12 cellular contexts compared by ENCODE assay signal in genomic region chr19:43262697-43263096, GRCh38. TPM values are rescaled to one million over a fixed set of nuclear protein-coding genes. Genes with fewer than 3 reads are reported as not detected.
"Had no signal": no experiment of that assay in that cellular context is flagged by ENCODE, and none has a peak within 500 bp of the region (broad histone marks: within the 10 kb centered on the region; RNA-seq: fewer than 3 reads in every experiment).

No MANE protein-coding gene starts in this region.

RNA-seq across cellular contexts. Expression of gene PSG9, which starts 6.6 kb away (rescaled TPM):
- total RNA-seq: activated CD4-positive, alpha-beta memory T cell treated with anti-CD3 and anti-CD28 coated beads, Interleukin-2, amount 10 ng/mL, durations not matched to agents 7 days and 5 days; activated CD4-positive, alpha-beta T cell treated with anti-CD3 and anti-CD28 coated beads for 36 hours; activated CD4-positive, alpha-beta T cell treated with anti-CD3 and anti-CD28 coated beads, Interleukin-2, amount 10 ng/mL, durations not matched to agents 7 days and 5 days; activated CD8-positive, alpha-beta memory T cell treated with anti-CD3 and anti-CD28 coated beads, Interleukin-2, amount 10 ng/mL, durations not matched to agents 7 days and 5 days; activated CD8-positive, alpha-beta T cell treated with anti-CD3 and anti-CD28 coated beads, Interleukin-2, amount 10 ng/mL, durations not matched to agents 7 days and 5 days; activated naive CD8-positive, alpha-beta T cell treated with anti-CD3 and anti-CD28 coated beads, Interleukin-2, amount 10 ng/mL, durations not matched to agents 7 days and 5 days; activated T-helper 2 cell treated with anti-CD3 and anti-CD28 coated beads, Interferon-gamma antibody, Interleukin-2, Interleukin-4, amounts not matched to agents 10 μg/mL and 5 μg/mL and 100 μg/mL, durations not matched to agents 14 hours and 24 hours and 36 hours; ascending aorta; bronchial epithelial cell; cardiac muscle cell; cerebellum; WTC11 had no signal
- polyA plus RNA-seq: cardiac muscle cell had no signal

RNA-seq across cellular contexts. Expression of gene PSG4, which starts 57.3 kb away (rescaled TPM):
- total RNA-seq: activated CD4-positive, alpha-beta memory T cell treated with anti-CD3 and anti-CD28 coated beads, Interleukin-2, amount 10 ng/mL, durations not matched to agents 7 days and 5 days; activated CD4-positive, alpha-beta T cell treated with anti-CD3 and anti-CD28 coated beads for 36 hours; activated CD4-positive, alpha-beta T cell treated with anti-CD3 and anti-CD28 coated beads, Interleukin-2, amount 10 ng/mL, durations not matched to agents 7 days and 5 days; activated CD8-positive, alpha-beta memory T cell treated with anti-CD3 and anti-CD28 coated beads, Interleukin-2, amount 10 ng/mL, durations not matched to agents 7 days and 5 days; activated CD8-positive, alpha-beta T cell treated with anti-CD3 and anti-CD28 coated beads, Interleukin-2, amount 10 ng/mL, durations not matched to agents 7 days and 5 days; activated naive CD8-positive, alpha-beta T cell treated with anti-CD3 and anti-CD28 coated beads, Interleukin-2, amount 10 ng/mL, durations not matched to agents 7 days and 5 days; activated T-helper 2 cell treated with anti-CD3 and anti-CD28 coated beads, Interferon-gamma antibody, Interleukin-2, Interleukin-4, amounts not matched to agents 10 μg/mL and 5 μg/mL and 100 μg/mL, durations not matched to agents 14 hours and 24 hours and 36 hours; ascending aorta; cardiac muscle cell; cerebellum; WTC11 had no signal
- polyA plus RNA-seq: cardiac muscle cell had no signal
